ENCODE assay signal across 22 cellular contexts in the genomic region with DNA sequence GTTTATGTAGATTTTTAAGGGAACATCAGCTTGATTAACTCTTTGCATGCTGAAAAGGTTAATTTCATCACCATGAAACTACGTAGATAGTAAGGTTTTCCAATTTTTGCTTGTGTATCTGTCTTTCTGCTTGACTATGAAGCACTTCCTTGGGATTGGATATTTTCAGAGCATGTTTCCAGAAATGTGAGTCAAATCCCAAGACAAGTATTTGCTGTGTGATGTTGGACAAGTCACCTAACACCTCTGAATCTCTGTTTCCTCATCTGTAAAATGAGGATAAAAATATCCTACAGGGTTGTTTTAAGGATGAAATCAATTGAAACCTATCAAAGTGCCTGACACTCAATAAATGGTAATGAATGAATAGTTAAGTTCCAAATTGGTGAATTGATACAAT. TPM values are rescaled to one million over a fixed set of nuclear protein-coding genes. Genes with fewer than 3 reads are reported as not detected.
DNase-seq lines count a peak whose midpoint lies in the region; ATAC-seq, FAIRE-seq and TF ChIP-seq lines count a peak whose summit lies in the region.
"Had no signal": no experiment of that assay in that cellular context is flagged by ENCODE, and none has a peak within 500 bp of the region (broad histone marks: within the 10 kb centered on the region; RNA-seq: fewer than 3 reads in every experiment).

No MANE protein-coding gene starts in this region.

- ATAC-seq in Right ventricle myocardium superior (ENCODE audit: poor library complexity), result no peak
- no peak for ATAC-seq in GM21576 (IDR thresholded peaks at IDR 0.05; ENCODE audit: unreplicated experiment)
- ATAC-seq: CD8-positive, alpha-beta T cell had no signal

- TF ChIP-seq CTCF in D721Med (IDR thresholded peaks at IDR 0.05; ENCODE audit: insufficient read depth, missing control alignments), result no peak

- H3K27ac ChIP-seq in angular gyrus (ENCODE audit: low read depth, low read length), result peak overlapping the region; percentile 44
- H3K27ac ChIP-seq in cingulate gyrus (ENCODE audit: low read depth, low read length), result peak overlapping the region; percentile 73
- peak overlapping the region; percentile 96 for H3K27ac ChIP-seq in substantia nigra (ENCODE audit: low read depth, low read length, poor library complexity, severe bottlenecking)
- H3K27ac ChIP-seq: 22Rv1, BLaER1, C4-2B had no signal

- intact Hi-C loops in Right ventricle myocardium superior (cut with DNase I) (no loop called here), posterior cingulate gyrus (cut with DNase I) (no loop called here)

- FAIRE-seq in D721Med (lab: Jason Lieb, UNC), result peak; percentile 35
- FAIRE-seq: A204.1, GM12891, GM18507 had no signal

- DNase-seq in D721Med (ENCODE audit: insufficient read length, low spot score) (no peak), substantia nigra (lab: John Stamatoyannopoulos, UW) (no peak), Right ventricle myocardium superior (no peak), posterior cingulate gyrus (no peak)
- no peak for DNase-seq in stimulated activated CD4-positive, alpha-beta T cell treated with anti-CD3 and anti-CD28 coated beads, Interleukin-4, amount 100 ng/mL, for 24 hours
- DNase-seq: Caco-2; CD4-positive, CD25-positive, alpha-beta regulatory T cell; CD8-positive, alpha-beta T cell; DMS 273 treated with DMSO at 0.1 percent for 48 hours; DMS79; GF-D8; GOT3; HFFc6 had no signal

RNA-seq across cellular contexts. Expression of gene ANK3, which starts 42.4 kb away (rescaled TPM):
- total RNA-seq in Right ventricle myocardium superior, result 192 TPM
- total RNA-seq: HFFc6 had no signal

Comparison
In these comparisons a context has a peak if more than half of its experiments do, and no peak if none do; other contexts are left out.
1. H3K27ac ChIP-seq: peak in every context shown above with its lines; median percentile 96 in substantia nigra; 73 in cingulate gyrus; 44 in angular gyrus.